Comparison of ENCODE assay signal across 19 cellular contexts in the genomic region with DNA sequence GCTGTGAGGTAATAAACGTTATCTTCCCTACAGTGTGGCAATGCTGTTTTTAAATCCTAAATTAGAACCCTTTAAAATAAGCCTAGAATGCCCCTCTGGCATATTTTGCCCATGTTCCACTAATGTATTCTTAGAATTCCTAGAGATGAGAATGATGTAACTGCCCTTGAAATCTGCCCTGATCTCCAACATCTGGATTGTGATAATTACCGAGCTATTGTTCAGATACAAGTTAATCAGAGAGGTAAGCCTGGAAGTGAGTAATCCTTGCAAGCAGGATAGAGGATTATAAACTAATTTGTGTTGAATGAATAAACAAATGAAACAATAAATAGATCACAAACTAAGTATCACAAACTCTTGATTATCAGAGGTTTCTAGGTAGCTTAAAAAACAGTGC.
"Had no signal": no experiment of that assay in that cellular context is flagged by ENCODE, and none has a peak within 500 bp of the region (broad histone marks: within the 10 kb centered on the region; RNA-seq: fewer than 3 reads in every experiment).

No MANE protein-coding gene starts in this region.

- H3K4me3 ChIP-seq: breast epithelium, lung, mucosa of descending colon, smooth muscle cell, transverse colon had no signal

- H3K27ac ChIP-seq: breast epithelium, transverse colon had no signal

- H3K27ac Mint-ChIP-seq: activated naive CD8-positive, alpha-beta T cell; naive thymus-derived CD8-positive, alpha-beta T cell; progenitor cell of endocrine pancreas; stimulated activated memory B cell treated with anti-CD40 and anti-IgM and Interleukin-4, amounts not matched to agents 10 μg/mL and 1 μg/mL and 100 μg/mL, for 72 hours had no signal

- H3K9me3 Mint-ChIP-seq: stimulated activated memory B cell treated with anti-CD40 and anti-IgM and Interleukin-4, amounts not matched to agents 10 μg/mL and 1 μg/mL and 100 μg/mL, for 72 hours had no signal

- H3K4me1 Mint-ChIP-seq: naive thymus-derived CD8-positive, alpha-beta T cell; stimulated activated memory B cell treated with anti-CD40 and anti-IgM and Interleukin-4, amounts not matched to agents 10 μg/mL and 1 μg/mL and 100 μg/mL, for 72 hours had no signal

- H3K27me3 Mint-ChIP-seq: activated naive CD8-positive, alpha-beta T cell; naive thymus-derived CD8-positive, alpha-beta T cell; progenitor cell of endocrine pancreas; stimulated activated memory B cell treated with anti-CD40 and anti-IgM and Interleukin-4, amounts not matched to agents 10 μg/mL and 1 μg/mL and 100 μg/mL, for 72 hours had no signal

- H3K27me3 ChIP-seq: breast epithelium, transverse colon had no signal

- H3K4me2 ChIP-seq: smooth muscle cell had no signal

- H3K4me3 Mint-ChIP-seq: activated naive CD8-positive, alpha-beta T cell; naive thymus-derived CD8-positive, alpha-beta T cell; stimulated activated memory B cell treated with anti-CD40 and anti-IgM and Interleukin-4, amounts not matched to agents 10 μg/mL and 1 μg/mL and 100 μg/mL, for 72 hours had no signal

- H3K9me3 ChIP-seq: breast epithelium, mucosa of descending colon, transverse colon had no signal

- H3K4me1 ChIP-seq: breast epithelium, transverse colon had no signal

- H3K36me3 ChIP-seq: breast epithelium had no signal

- ATAC-seq: left colon; mucosa of descending colon; naive thymus-derived CD8-positive, alpha-beta T cell; right cardiac atrium; stimulated activated memory B cell treated with anti-CD40 and anti-IgM and Interleukin-4, amounts not matched to agents 10 μg/mL and 1 μg/mL and 100 μg/mL, for 72 hours had no signal

- DNase-seq: activated CD4-positive, alpha-beta T cell treated with anti-CD3 and anti-CD28 coated beads, Interleukin-2, amount 50 U/mL, for 4 hours; activated CD4-positive, CD25-positive, alpha-beta regulatory T cell treated with anti-CD3 and anti-CD28 coated beads, Interleukin-2, amount 50 U/mL, for 72 hours; activated gamma-delta T cell; activated T-cell treated with anti-CD3 and anti-CD28 coated beads, Interleukin-2, amount 50 U/mL, for 48 hours; anterior cingulate cortex; head of caudate nucleus; left colon; mucosa of descending colon; naive thymus-derived CD8-positive, alpha-beta T cell; nucleus accumbens; right cardiac atrium; T-helper 2 cell; transverse colon had no signal
